ENCODE assay signal across 8 cellular contexts in the genomic region with DNA sequence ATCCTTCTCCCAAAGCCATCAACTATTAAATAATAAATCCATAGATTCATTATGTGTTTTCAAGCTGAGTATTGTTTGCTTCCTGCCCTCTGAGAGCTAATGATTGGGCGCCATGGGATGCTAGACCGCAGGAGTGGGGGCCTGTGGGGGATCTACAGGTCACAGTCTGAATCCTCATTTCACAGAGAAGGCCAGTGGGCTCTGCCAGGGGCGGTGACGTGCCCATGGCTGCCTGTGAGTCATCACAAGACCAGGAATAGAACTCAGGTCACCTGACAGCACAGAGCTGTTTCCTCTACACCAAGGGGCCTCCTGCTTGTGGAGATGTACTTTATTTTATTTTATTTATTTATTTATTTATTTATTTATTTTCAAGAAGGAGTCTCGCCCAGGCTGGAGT. TPM values are rescaled to one million over a fixed set of nuclear protein-coding genes. Genes with fewer than 3 reads are reported as not detected.
DNase-seq lines count a peak whose midpoint lies in the region; ATAC-seq, FAIRE-seq and TF ChIP-seq lines count a peak whose summit lies in the region.

No MANE protein-coding gene starts in this region.

- peaks cover 23% of the 10 kb centered on the region for H3K4me1 Mint-ChIP-seq in T-helper 2 cell treated with Interferon-gamma antibody and Interleukin-4, amounts not matched to agents 5 μg/mL and 100 μg/mL, for 36 hours (ENCODE audit: low read depth)
- peaks cover 59% of the 10 kb centered on the region for H3K4me1 Mint-ChIP-seq in chondrocyte (ENCODE audit: low read depth)

- DNase-seq in ACHN: peak; percentile 87
- DNase-seq in HCEC 1CT: peak; percentile 80
- DNase-seq in T-helper 2 cell treated with Interferon-gamma antibody and Interleukin-4, amounts not matched to agents 5 μg/mL and 100 μg/mL, for 36 hours (ENCODE audit: low spot score): peak; percentile 53
- DNase-seq in chondrocyte (ENCODE audit: low spot score): no peak
- peak; percentile 94 for DNase-seq in lung microvascular endothelial cell (ENCODE audit: low read depth in 2 of 2)
- DNase-seq in stromal cell of bone marrow (ENCODE audit: low read depth): peak; percentile 92
- DNase-seq in GM19239 (ENCODE audit: insufficient read length, low spot score): no peak

- ATAC-seq in GM21515 (IDR thresholded peaks at IDR 0.05; ENCODE audit: unreplicated experiment): no peak

- H3K9me3 Mint-ChIP-seq in T-helper 2 cell treated with Interferon-gamma antibody and Interleukin-4, amounts not matched to agents 5 μg/mL and 100 μg/mL, for 36 hours: no peaks in the 10 kb centered on the region
- H3K9me3 Mint-ChIP-seq in chondrocyte (ENCODE audit: low read depth): no peaks in the 10 kb centered on the region

- in situ Hi-C loops in ACHN (cut with HindIII; ENCODE audit: low pct_ligation_motif_present, low pct_unique_long_range_greater_than_20kb, low sequenced_read_pairs): no loop called here

- peak overlapping the region; percentile 55 for H3K4me3 Mint-ChIP-seq in T-helper 2 cell treated with Interferon-gamma antibody and Interleukin-4, amounts not matched to agents 5 μg/mL and 100 μg/mL, for 36 hours
- peak overlapping the region; percentile 6 for H3K4me3 Mint-ChIP-seq in chondrocyte (ENCODE audit: unreplicated experiment)

- H3K36me3 Mint-ChIP-seq in T-helper 2 cell treated with Interferon-gamma antibody and Interleukin-4, amounts not matched to agents 5 μg/mL and 100 μg/mL, for 36 hours (ENCODE audit: low read depth): no peaks in the 10 kb centered on the region
- no peaks in the 10 kb centered on the region for H3K36me3 Mint-ChIP-seq in chondrocyte (ENCODE audit: low read depth)

- no peaks in the 10 kb centered on the region for H3K27me3 Mint-ChIP-seq in T-helper 2 cell treated with Interferon-gamma antibody and Interleukin-4, amounts not matched to agents 5 μg/mL and 100 μg/mL, for 36 hours (ENCODE audit: low read depth)
- no peaks in the 10 kb centered on the region for H3K27me3 Mint-ChIP-seq in chondrocyte (ENCODE audit: low read depth)

- H3K27ac Mint-ChIP-seq in T-helper 2 cell treated with Interferon-gamma antibody and Interleukin-4, amounts not matched to agents 5 μg/mL and 100 μg/mL, for 36 hours: peak overlapping the region; percentile 77
- H3K27ac Mint-ChIP-seq in chondrocyte (ENCODE audit: unreplicated experiment): peak overlapping the region; percentile 91

- no peak for TF ChIP-seq CTCF in chondrocyte (IDR thresholded peaks at IDR 0.05)

- FAIRE-seq in GM19239 (lab: Jason Lieb, UNC): no peak

RNA-seq across cellular contexts. Expression of a gene that starts 15.0 kb away (rescaled TPM):
- total RNA-seq in chondrocyte (1.1 to 1.4 TPM (median 1.3 TPM) in 3 replicates), lung microvascular endothelial cell (7.6 and 9.7 TPM in 2 replicates)

Comparison
In these comparisons a context has a peak if more than half of its experiments do, and no peak if none do; other contexts are left out.
1. DNase-seq: peak in ACHN (single experiment), HCEC 1CT (single experiment), T-helper 2 cell treated with Interferon-gamma antibody and Interleukin-4, amounts not matched to agents 5 μg/mL and 100 μg/mL, for 36 hours (single experiment), lung microvascular endothelial cell (2 of 2) and stromal cell of bone marrow (single experiment); none in chondrocyte (single experiment) and GM19239 (single experiment).